Comparison of ENCODE assay signal across 8 cellular contexts in the genomic region with DNA sequence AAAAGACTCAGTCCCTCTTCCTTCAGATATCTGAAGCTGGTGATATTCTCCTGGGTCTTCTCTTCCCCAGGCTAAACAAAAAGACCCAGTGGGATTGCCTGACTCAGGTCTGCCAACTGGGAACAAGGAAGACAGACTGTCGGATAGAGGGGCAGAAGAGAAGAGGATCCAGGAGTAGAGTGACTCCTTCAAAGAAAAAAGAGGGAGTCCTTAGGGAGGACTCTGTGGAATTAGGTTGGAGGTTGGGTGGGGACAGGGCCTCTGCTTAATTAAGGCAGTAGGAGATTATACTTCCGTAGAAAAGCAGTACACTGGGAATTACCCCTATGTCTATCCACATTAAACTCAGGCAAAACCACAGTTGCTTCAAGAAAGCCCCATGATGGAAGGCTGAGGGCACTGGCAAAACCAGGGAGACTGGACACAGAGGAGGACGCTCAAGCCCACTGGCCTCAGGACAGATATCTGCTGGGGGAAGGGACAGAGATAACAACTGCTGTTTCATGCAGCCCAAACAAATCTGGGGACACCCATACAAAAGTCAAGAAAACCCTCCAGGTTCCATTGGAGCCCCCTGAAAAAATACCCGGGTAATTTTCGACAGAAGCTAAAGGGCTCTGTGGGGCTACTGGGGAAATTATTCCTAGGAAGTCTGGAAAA. TPM values are rescaled to one million over a fixed set of nuclear protein-coding genes. Genes with fewer than 3 reads are reported as not detected.
A peak's percentile ranks its signal among the peaks of the same experiment; 100 is the strongest.
DNase-seq lines count a peak whose midpoint lies in the region; ATAC-seq and TF ChIP-seq lines count a peak whose summit lies in the region.

No MANE protein-coding gene starts in this region.

- TF ChIP-seq CTCF in sigmoid colon (IDR thresholded peaks at IDR 0.05): no peak

- H3K9ac ChIP-seq in HUES6 (ENCODE audit: low read length): no peak overlapping the region

- H3K4me1 ChIP-seq in HUES6 (ENCODE audit: control insufficient read depth, insufficient read depth, low read length) (peaks cover 81% of the 10 kb centered on the region), sigmoid colon (peaks cover 0 to 89% (median 83%) of the 10 kb centered on the region in 4 donors)
- H3K4me1 ChIP-seq in effector memory CD4-positive, alpha-beta T cell (ENCODE audit: control insufficient read depth, insufficient read depth, low read length, poor library complexity, severe bottlenecking): peaks cover 61% of the 10 kb centered on the region

- intact Hi-C loops in sigmoid colon (cut with DNase I): no loop called here

- H3K4me3 ChIP-seq in HUES6 (ENCODE audit: low read depth, low read length): no peak overlapping the region
- no peak overlapping the region for H3K4me3 ChIP-seq in effector memory CD4-positive, alpha-beta T cell (ENCODE audit: insufficient read depth, low read depth, low read length, poor library complexity, severe bottlenecking)
- H3K4me3 ChIP-seq in sigmoid colon: peak overlapping the region in 1 of 4 donors; percentile 4

- H3K36me3 ChIP-seq in HUES6 (ENCODE audit: control insufficient read depth, insufficient read depth, low read length): peaks cover 38% of the 10 kb centered on the region
- H3K36me3 ChIP-seq in effector memory CD4-positive, alpha-beta T cell (ENCODE audit: control insufficient read depth, insufficient read depth, low read length): no peaks in the 10 kb centered on the region
- peaks cover 0 to 31% (median 3%) of the 10 kb centered on the region in 4 donors for H3K36me3 ChIP-seq in sigmoid colon

- no peak for DNase-seq in effector memory CD4-positive, alpha-beta T cell
- DNase-seq in sigmoid colon: peak; percentile 24
- no peak for DNase-seq in NCI-H2107 treated with DMSO at 0.1 percent for 48 hours (lab: John Stamatoyannopoulos, UW; ENCODE audit: unreplicated experiment)
- no peak for DNase-seq in NCI-H2081 treated with DMSO at 0.1 percent for 48 hours (lab: John Stamatoyannopoulos, UW)
- no peak for DNase-seq in mucosa of gallbladder (ENCODE audit: low spot score)
- no peak for DNase-seq in nucleus accumbens (lab: John Stamatoyannopoulos, UW)

- H3K9me3 ChIP-seq in HUES6 (ENCODE audit: control insufficient read depth, insufficient read depth, low read depth, low read length): no peaks in the 10 kb centered on the region
- no peaks in the 10 kb centered on the region for H3K9me3 ChIP-seq in effector memory CD4-positive, alpha-beta T cell (ENCODE audit: control insufficient read depth, low read length)
- H3K9me3 ChIP-seq in sigmoid colon: no peaks in the 10 kb centered on the region

- no peak for TF ChIP-seq POLR2A in sigmoid colon (IDR thresholded peaks at IDR 0.05)

- H3K27ac ChIP-seq in HUES6 (ENCODE audit: low read depth, low read length): peak overlapping the region; percentile 15; the same call in 1 of the 2 replicates
- H3K27ac ChIP-seq in effector memory CD4-positive, alpha-beta T cell (ENCODE audit: insufficient read depth, low read length, poor library complexity, severe bottlenecking): peak overlapping the region; percentile 45
- H3K27ac ChIP-seq in sigmoid colon: peak overlapping the region; percentile 51 to 99 (median 74)

- H3K27me3 ChIP-seq in HUES6 (ENCODE audit: control insufficient read depth, insufficient read depth, low read length) (no peaks in the 10 kb centered on the region; the same call in 1 of the 2 replicates), sigmoid colon (no peaks in the 10 kb centered on the region)
- no peaks in the 10 kb centered on the region for H3K27me3 ChIP-seq in effector memory CD4-positive, alpha-beta T cell (replicated peaks; ENCODE audit: control insufficient read depth, insufficient read depth, low read length, poor library complexity, severe bottlenecking)

- WGBS in sigmoid colon, 2 donors: 75 to 79% methylated on average over 5 of the region's 5 CpGs

- ATAC-seq in GM19372 (IDR thresholded peaks at IDR 0.05; ENCODE audit: low read depth, unreplicated experiment): peak; percentile 10

- no peak for TF ChIP-seq EP300 in sigmoid colon (IDR thresholded peaks at IDR 0.05)

RNA-seq across cellular contexts. Expression of a gene that starts 5.7 kb away (rescaled TPM):
- 10 to 100 TPM; 53.2 to 71.3 (median 55.7) TPM for total RNA-seq in sigmoid colon
- polyA plus RNA-seq in sigmoid colon: 10 to 100 TPM; 76.1 to 94.8 (median 78.7) TPM
- total RNA-seq in mucosa of gallbladder: 191 TPM

RNA-seq across cellular contexts. Expression of a gene that starts 22.1 kb away (rescaled TPM):
- total RNA-seq in sigmoid colon (1 to 10 TPM in 1 of 4 donors, under 1 TPM in 1, not detected in 2; 0.36 to 1.8 TPM), mucosa of gallbladder (2.6 TPM)
- 10 to 100 TPM in 1 of 3 donors, 1 to 10 TPM in 2; 2.4 to 24.0 (median 4.9) TPM for polyA plus RNA-seq in sigmoid colon

Comparison
In these comparisons a context has a peak if more than half of its experiments do, and no peak if none do; other contexts are left out.
1. H3K27ac ChIP-seq: peak in every context shown above with its lines; median percentile 74 in sigmoid colon; 45 in effector memory CD4-positive, alpha-beta T cell; 15 in HUES6.